ENCODE assay signal across 18 cellular contexts in genomic region chr4:152431287-152431686, GRCh38.
"Had no signal": no experiment of that assay in that cellular context is flagged by ENCODE, and none has a peak within 500 bp of the region (broad histone marks: within the 10 kb centered on the region; RNA-seq: fewer than 3 reads in every experiment).

No MANE protein-coding gene starts in this region.

- H3K27ac Mint-ChIP-seq: activated CD8-positive, alpha-beta memory T cell treated with anti-CD3 and anti-CD28 coated beads, Interleukin-2, amount 10 ng/mL, durations not matched to agents 7 days and 5 days; activated T-cell treated with anti-CD3 and anti-CD28 coated beads, Interleukin-2, amount 50 U/mL, for 24 hours; T-helper 17 cell had no signal

- H3K4me3 ChIP-seq: pancreas, testis had no signal

- H3K27me3 ChIP-seq: pancreas, testis had no signal

- DNase-seq: activated CD4-positive, alpha-beta T cell treated with anti-CD3 and anti-CD28 coated beads, Interleukin-2, amount 50 U/mL, for 48 hours; activated CD4-positive, CD25-positive, alpha-beta regulatory T cell treated with anti-CD3 and anti-CD28 coated beads, Interleukin-2, amount 50 U/mL, for 72 hours; activated CD8-positive, alpha-beta memory T cell treated with anti-CD3 and anti-CD28 coated beads, Interleukin-2, amount 10 ng/mL, durations not matched to agents 7 days and 5 days; activated effector memory CD4-positive, alpha-beta T cell treated with Interleukin-2 at 50 U/mL for 16 hours; activated T-cell treated with anti-CD3 and anti-CD28 coated beads, Interleukin-2, amount 50 U/mL, for 24 hours; effector memory CD8-positive, alpha-beta T cell; hippocampal formation; immature natural killer cell; left cardiac atrium; pancreas; stimulated activated CD4-positive, alpha-beta T cell treated with anti-CD3 and anti-CD28 coated beads, Interleukin-15, amount 100 ng/mL, for 24 hours; stimulated activated CD4-positive, alpha-beta T cell treated with anti-CD3 and anti-CD28 coated beads, Interleukin-4, amount 100 ng/mL, for 4 hours; stimulated activated naive CD8-positive, alpha-beta T cell treated with anti-CD3 and anti-CD28 coated beads, Interleukin-15, amount 100 ng/mL, for 72 hours; T-helper 17 cell; testis had no signal

- H3K9me3 Mint-ChIP-seq: activated naive CD4-positive, alpha-beta T cell treated with anti-CD3 and anti-CD28 coated beads, Interleukin-2, amount 50 U/mL, for 24 hours; activated T-cell treated with anti-CD3 and anti-CD28 coated beads, Interleukin-2, amount 50 U/mL, for 24 hours; central memory CD8-positive, alpha-beta T cell; effector memory CD8-positive, alpha-beta T cell; immature natural killer cell; stimulated activated naive CD8-positive, alpha-beta T cell treated with anti-CD3 and anti-CD28 coated beads, Interleukin-15, amount 100 ng/mL, for 72 hours had no signal

- H3K36me3 ChIP-seq: pancreas had no signal

- H3K4me1 ChIP-seq: testis had no signal

- H3K27ac ChIP-seq: testis had no signal

- ATAC-seq: activated CD8-positive, alpha-beta memory T cell treated with anti-CD3 and anti-CD28 coated beads, Interleukin-2, amount 10 ng/mL, durations not matched to agents 7 days and 5 days; effector memory CD8-positive, alpha-beta T cell; left cardiac atrium; stimulated activated naive CD8-positive, alpha-beta T cell treated with anti-CD3 and anti-CD28 coated beads, Interleukin-15, amount 100 ng/mL, for 72 hours; T-helper 17 cell had no signal

- H3K4me3 Mint-ChIP-seq: activated CD8-positive, alpha-beta memory T cell treated with anti-CD3 and anti-CD28 coated beads, Interleukin-2, amount 10 ng/mL, durations not matched to agents 7 days and 5 days; activated naive CD4-positive, alpha-beta T cell treated with anti-CD3 and anti-CD28 coated beads, Interleukin-2, amount 50 U/mL, for 24 hours; activated T-cell treated with anti-CD3 and anti-CD28 coated beads, Interleukin-2, amount 50 U/mL, for 24 hours; brain; central memory CD8-positive, alpha-beta T cell; effector memory CD8-positive, alpha-beta T cell; immature natural killer cell; stimulated activated naive CD8-positive, alpha-beta T cell treated with anti-CD3 and anti-CD28 coated beads, Interleukin-15, amount 100 ng/mL, for 72 hours; T-helper 17 cell had no signal

- H3K9me3 ChIP-seq: pancreas, testis had no signal

- H3K27me3 Mint-ChIP-seq: activated CD8-positive, alpha-beta memory T cell treated with anti-CD3 and anti-CD28 coated beads, Interleukin-2, amount 10 ng/mL, durations not matched to agents 7 days and 5 days; activated naive CD4-positive, alpha-beta T cell treated with anti-CD3 and anti-CD28 coated beads, Interleukin-2, amount 50 U/mL, for 24 hours; activated T-cell treated with anti-CD3 and anti-CD28 coated beads, Interleukin-2, amount 50 U/mL, for 24 hours; brain; central memory CD8-positive, alpha-beta T cell; effector memory CD8-positive, alpha-beta T cell; stimulated activated naive CD8-positive, alpha-beta T cell treated with anti-CD3 and anti-CD28 coated beads, Interleukin-15, amount 100 ng/mL, for 72 hours; T-helper 17 cell had no signal
